ENCODE assay signal across 12 cellular contexts in genomic region chr2:177806025-177806424, GRCh38.
"Had no signal": no experiment of that assay in that cellular context is flagged by ENCODE, and none has a peak within 500 bp of the region (broad histone marks: within the 10 kb centered on the region; RNA-seq: fewer than 3 reads in every experiment).

No MANE protein-coding gene starts in this region.

- H3K9me3 Mint-ChIP-seq: activated naive CD8-positive, alpha-beta T cell treated with anti-CD3 and anti-CD28 coated beads, Interleukin-2, amount 10 ng/mL, durations not matched to agents 7 days and 5 days; stimulated activated effector memory CD8-positive, alpha-beta T cell treated with anti-CD3 and anti-CD28 coated beads, Interleukin-12 subunit alpha, Interleukin-12 subunit beta, amount 100 ng/mL, for 72 hours had no signal

- H3K36me3 Mint-ChIP-seq: activated naive CD8-positive, alpha-beta T cell treated with anti-CD3 and anti-CD28 coated beads, Interleukin-2, amount 10 ng/mL, durations not matched to agents 7 days and 5 days; stimulated activated effector memory CD8-positive, alpha-beta T cell treated with anti-CD3 and anti-CD28 coated beads, Interleukin-12 subunit alpha, Interleukin-12 subunit beta, amount 100 ng/mL, for 72 hours had no signal

- H3K4me1 Mint-ChIP-seq: activated naive CD8-positive, alpha-beta T cell treated with anti-CD3 and anti-CD28 coated beads, Interleukin-2, amount 10 ng/mL, durations not matched to agents 7 days and 5 days; stimulated activated effector memory CD8-positive, alpha-beta T cell treated with anti-CD3 and anti-CD28 coated beads, Interleukin-12 subunit alpha, Interleukin-12 subunit beta, amount 100 ng/mL, for 72 hours; T-cell had no signal

- ATAC-seq: activated CD4-positive, CD25-positive, alpha-beta regulatory T cell treated with anti-CD3 and anti-CD28 coated beads, Interleukin-2, amount 50 U/mL, for 24 hours; lower lobe of right lung; stimulated activated effector memory CD8-positive, alpha-beta T cell treated with anti-CD3 and anti-CD28 coated beads, Interleukin-12 subunit alpha, Interleukin-12 subunit beta, amount 100 ng/mL, for 72 hours; T-cell had no signal

- H3K4me1 ChIP-seq: ascending aorta, lower lobe of right lung, tibial artery, uterus had no signal

- H3K27me3 ChIP-seq: ascending aorta, tibial artery, uterus had no signal

- H3K4me3 ChIP-seq: ascending aorta, lower lobe of right lung, tibial artery, uterus had no signal

- H3K27ac ChIP-seq: ascending aorta, lower lobe of right lung, tibial artery, uterus had no signal

- H3K36me3 ChIP-seq: ascending aorta, lower lobe of right lung, tibial artery, uterus had no signal

- H3K4me3 Mint-ChIP-seq: activated naive CD8-positive, alpha-beta T cell treated with anti-CD3 and anti-CD28 coated beads, Interleukin-2, amount 10 ng/mL, durations not matched to agents 7 days and 5 days; activated T-helper 1 cell treated with anti-CD3 and anti-CD28 coated beads, Interleukin-12 subunit alpha, Interleukin-12 subunit beta, Interleukin-2, Interleukin-4 antibody, amounts not matched to agents 30 ng/mL and 10 ng/mL and 1 ng/mL, durations not matched to agents 14 hours and 24 hours and 36 hours; stimulated activated effector memory CD8-positive, alpha-beta T cell treated with anti-CD3 and anti-CD28 coated beads, Interleukin-12 subunit alpha, Interleukin-12 subunit beta, amount 100 ng/mL, for 72 hours; T-cell had no signal

- H3K27ac Mint-ChIP-seq: activated naive CD8-positive, alpha-beta T cell treated with anti-CD3 and anti-CD28 coated beads, Interleukin-2, amount 10 ng/mL, durations not matched to agents 7 days and 5 days; activated T-helper 1 cell treated with anti-CD3 and anti-CD28 coated beads, Interleukin-12 subunit alpha, Interleukin-12 subunit beta, Interleukin-2, Interleukin-4 antibody, amounts not matched to agents 30 ng/mL and 10 ng/mL and 1 ng/mL, durations not matched to agents 14 hours and 24 hours and 36 hours; progenitor cell of endocrine pancreas; stimulated activated effector memory CD8-positive, alpha-beta T cell treated with anti-CD3 and anti-CD28 coated beads, Interleukin-12 subunit alpha, Interleukin-12 subunit beta, amount 100 ng/mL, for 72 hours; T-cell had no signal

- H3K27me3 Mint-ChIP-seq: progenitor cell of endocrine pancreas had no signal

- H3K9me3 ChIP-seq: ascending aorta, lower lobe of right lung, tibial artery, uterus had no signal

- DNase-seq: activated naive CD8-positive, alpha-beta T cell treated with anti-CD3 and anti-CD28 coated beads, Interleukin-2, amount 10 ng/mL, durations not matched to agents 7 days and 5 days; head of caudate nucleus; lower lobe of right lung; T-cell; T-helper 9 cell; tibial artery; uterus had no signal
